ENCODE assay signal across 18 cellular contexts in the genomic region with DNA sequence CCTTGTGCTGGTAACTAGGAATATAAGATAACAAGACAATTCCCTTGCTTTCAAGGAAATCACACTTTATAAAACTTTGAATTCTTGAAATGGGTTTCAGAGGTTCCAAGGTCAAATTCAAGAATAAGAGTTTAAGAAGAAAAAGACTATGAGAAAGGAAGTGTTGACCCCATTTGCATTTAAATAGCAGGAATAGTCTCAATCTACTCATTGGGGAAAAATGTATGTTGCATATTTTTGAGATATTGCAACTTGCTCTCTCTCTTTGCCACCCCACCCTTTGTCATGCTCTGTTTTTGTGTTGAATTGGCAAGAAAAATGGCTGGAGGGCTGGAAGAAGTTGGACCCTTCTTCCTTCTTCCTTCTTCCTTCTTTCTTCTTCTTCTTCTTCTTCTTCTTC.
DNase-seq lines count a peak whose midpoint lies in the region; ATAC-seq, FAIRE-seq and TF ChIP-seq lines count a peak whose summit lies in the region.
"Had no signal": no experiment of that assay in that cellular context is flagged by ENCODE, and none has a peak within 500 bp of the region (broad histone marks: within the 10 kb centered on the region; RNA-seq: fewer than 3 reads in every experiment).

No MANE protein-coding gene starts in this region.

- H3K4me1 Mint-ChIP-seq in astrocyte (ENCODE audit: low read depth, unreplicated experiment), result peaks cover 7% of the 10 kb centered on the region

- H3K36me3 ChIP-seq in astrocyte (ENCODE audit: insufficient read depth, low read length) (no peaks in the 10 kb centered on the region), upper lobe of left lung (no peaks in the 10 kb centered on the region), left ventricle myocardium inferior (no peaks in the 10 kb centered on the region)
- H3K36me3 ChIP-seq: BE2C, Peyer's patch had no signal

- ATAC-seq in upper lobe of left lung (ENCODE audit: low FRiP score in 2 of 2), result no peak
- ATAC-seq in GM18873 (IDR thresholded peaks at IDR 0.05; ENCODE audit: low FRiP score, unreplicated experiment), result no peak

- no peak overlapping the region for H3K27ac ChIP-seq in astrocyte (ENCODE audit: low read depth, low read length)
- no peak overlapping the region for H3K27ac ChIP-seq in upper lobe of left lung
- H3K27ac ChIP-seq in left ventricle myocardium inferior (replicated peaks), result no peak overlapping the region
- H3K27ac ChIP-seq: HL-60, Peyer's patch had no signal

- H3K4me1 ChIP-seq in astrocyte (ENCODE audit: insufficient read depth, low read length) (no peaks in the 10 kb centered on the region), upper lobe of left lung (no peaks in the 10 kb centered on the region), left ventricle myocardium inferior (no peaks in the 10 kb centered on the region)
- H3K4me1 ChIP-seq: Peyer's patch had no signal

- H3K27me3 Mint-ChIP-seq in astrocyte (ENCODE audit: low read depth, unreplicated experiment), result peaks cover 4% of the 10 kb centered on the region
- H3K27me3 Mint-ChIP-seq: CD4-positive, alpha-beta T cell had no signal

- DNase-seq in ELR (ENCODE audit: low read depth) (peak; percentile 15), astrocyte (ENCODE audit: low read depth) (peak; percentile 24), fibroblast of pulmonary artery (ENCODE audit: low read depth) (peak; percentile 28), GM20000 (ENCODE audit: low spot score) (no peak), upper lobe of left lung (no peak), left ventricle myocardium inferior (no peak)
- DNase-seq: ACHN; BE2C; CD4-positive, alpha-beta T cell; H9; NCI-H146; NCI-H2029 treated with DMSO at 0.1 percent for 48 hours; NCI-H2171 treated with DMSO at 0.1 percent for 48 hours; NCI-H748 treated with DMSO at 0.1 percent for 48 hours; NK-92 treated with Interleukin-12 subunit alpha and Interleukin-12 subunit beta, amount 100 ng/mL, for 24 hours; Peyer's patch had no signal

- no peak overlapping the region for H3K4me3 Mint-ChIP-seq in astrocyte (ENCODE audit: unreplicated experiment)
- H3K4me3 Mint-ChIP-seq: CD4-positive, alpha-beta T cell; H9 had no signal

- H2AFZ ChIP-seq in astrocyte (ENCODE audit: low read depth, low read length), result no peak overlapping the region

- H3K36me3 Mint-ChIP-seq in astrocyte (ENCODE audit: low read depth, unreplicated experiment), result no peaks in the 10 kb centered on the region

- H3K9me3 Mint-ChIP-seq in astrocyte (ENCODE audit: unreplicated experiment), result no peaks in the 10 kb centered on the region
- H3K9me3 Mint-ChIP-seq: CD4-positive, alpha-beta T cell; H9 had no signal

- no peaks in the 10 kb centered on the region for H3K9me3 ChIP-seq in astrocyte (ENCODE audit: insufficient read depth, low read depth, low read length)
- H3K9me3 ChIP-seq in upper lobe of left lung, result no peaks in the 10 kb centered on the region
- no peaks in the 10 kb centered on the region for H3K9me3 ChIP-seq in left ventricle myocardium inferior (replicated peaks)
- H3K9me3 ChIP-seq: BE2C, Peyer's patch had no signal

- H3K4me3 ChIP-seq in astrocyte (ENCODE audit: insufficient read depth, low read depth, low read length), result no peak overlapping the region
- no peak overlapping the region for H3K4me3 ChIP-seq in fibroblast of pulmonary artery (replicated peaks; ENCODE audit: low read depth, low read length)
- no peak overlapping the region for H3K4me3 ChIP-seq in upper lobe of left lung
- no peak overlapping the region for H3K4me3 ChIP-seq in left ventricle myocardium inferior
- H3K4me3 ChIP-seq: Peyer's patch had no signal

- FAIRE-seq in astrocyte (lab: Jason Lieb, UNC), result no peak

- intact Hi-C loops in left ventricle myocardium inferior (cut with micrococcal nuclease), result no loop called here

- no peaks in the 10 kb centered on the region for H4K20me1 ChIP-seq in astrocyte (ENCODE audit: insufficient read depth, low read length)

- peak overlapping the region; percentile 22 for H3K27ac Mint-ChIP-seq in astrocyte (ENCODE audit: unreplicated experiment)
- H3K27ac Mint-ChIP-seq: CD4-positive, alpha-beta T cell; H9 had no signal

- no peak overlapping the region for H3K4me2 ChIP-seq in astrocyte (ENCODE audit: low read length)

- H3K79me2 ChIP-seq in astrocyte (ENCODE audit: insufficient read depth, low read length), result no peaks in the 10 kb centered on the region

- TF ChIP-seq EP300 in upper lobe of left lung (IDR thresholded peaks at IDR 0.05), result no peak

- H3K9ac ChIP-seq in astrocyte (ENCODE audit: low read length), result no peak overlapping the region

- TF ChIP-seq CTCF in astrocyte (IDR thresholded peaks at IDR 0.05; ENCODE audit: insufficient read depth, low read depth, low read length) (no peak), fibroblast of pulmonary artery (IDR thresholded peaks at IDR 0.05; ENCODE audit: low read length, missing control alignments) (no peak), GM20000 (IDR thresholded peaks at IDR 0.05; ENCODE audit: extremely low read depth, missing control alignments) (no peak), upper lobe of left lung (IDR thresholded peaks at IDR 0.05) (no peak), left ventricle myocardium inferior (IDR thresholded peaks at IDR 0.05; ENCODE audit: borderline replicate concordance) (no peak)

- no peak for TF ChIP-seq POLR2A in upper lobe of left lung (IDR thresholded peaks at IDR 0.05)

- H3K27me3 ChIP-seq in astrocyte (ENCODE audit: insufficient read depth, low read length) (no peaks in the 10 kb centered on the region), upper lobe of left lung (no peaks in the 10 kb centered on the region), left ventricle myocardium inferior (ENCODE audit: low read depth) (no peaks in the 10 kb centered on the region)
- H3K27me3 ChIP-seq: BE2C, Peyer's patch had no signal

Comparison
In these comparisons a context has a peak if more than half of its experiments do, and no peak if none do; other contexts are left out.
1. DNase-seq: peak in ELR (single experiment), astrocyte (single experiment) and fibroblast of pulmonary artery (single experiment); none in GM20000 (single experiment), upper lobe of left lung (0 of 2) and left ventricle myocardium inferior (single experiment).